31 cellular contexts compared by ENCODE assay signal in the genomic region with DNA sequence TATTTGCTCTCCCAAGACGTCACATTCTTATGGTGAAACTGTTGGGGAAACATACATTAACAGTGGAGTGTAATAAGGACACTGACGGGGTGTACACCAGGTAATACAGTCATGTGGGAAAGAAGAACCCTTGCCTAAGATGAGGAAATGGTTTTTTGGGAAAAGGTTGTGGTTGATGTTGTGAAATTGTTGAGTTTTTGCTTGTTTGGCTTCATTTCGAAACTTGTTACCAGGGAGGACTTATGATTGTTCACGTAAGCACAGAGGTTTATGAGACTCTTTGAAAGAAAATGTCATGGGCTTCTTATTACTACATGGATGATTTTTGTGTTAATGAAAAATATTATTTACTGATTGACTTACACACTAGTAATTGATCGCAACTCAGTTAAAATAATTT. TPM values are rescaled to one million over a fixed set of nuclear protein-coding genes. Genes with fewer than 3 reads are reported as not detected.
"Had no signal": no experiment of that assay in that cellular context is flagged by ENCODE, and none has a peak within 500 bp of the region (broad histone marks: within the 10 kb centered on the region; RNA-seq: fewer than 3 reads in every experiment).

No MANE protein-coding gene starts in this region.

- H3K9me3 Mint-ChIP-seq: activated CD4-positive, alpha-beta memory T cell treated with anti-CD3 and anti-CD28 coated beads for 36 hours; dendritic cell treated with granulocyte-macrophage colony-stimulating factor and Interleukin-4, amounts not matched to agents 40 ng/mL and 50 ng/mL, for 4 days had no signal

- H3K27ac Mint-ChIP-seq: activated CD4-positive, alpha-beta memory T cell treated with anti-CD3 and anti-CD28 coated beads for 36 hours; activated CD4-positive, alpha-beta T cell treated with anti-CD3 and anti-CD28 coated beads, Interleukin-2, amount 10 ng/mL, durations not matched to agents 24 days and 14 days; activated T-cell treated with anti-CD3 and anti-CD28 coated beads, Interleukin-2, amount 50 U/mL, for 24 hours; dendritic cell treated with granulocyte-macrophage colony-stimulating factor and Interleukin-4, amounts not matched to agents 40 ng/mL and 50 ng/mL, for 4 days; memory B cell; naive thymus-derived CD4-positive, alpha-beta T cell; progenitor cell of endocrine pancreas had no signal

- H3K4me1 ChIP-seq: esophagus squamous epithelium, heart left ventricle, right lobe of liver had no signal

- FAIRE-seq: endometrium, urothelium cell line had no signal

- H3K27ac ChIP-seq: epithelial cell of prostate, esophagus squamous epithelium, heart left ventricle, ovary, right lobe of liver, thoracic aorta had no signal

- H3K36me3 ChIP-seq: esophagus squamous epithelium, heart left ventricle, ovary, right lobe of liver, thoracic aorta had no signal

- H3K4me3 ChIP-seq: esophagus squamous epithelium, heart left ventricle, ovary, right lobe of liver, thoracic aorta had no signal

- H3K4me1 Mint-ChIP-seq: activated CD4-positive, alpha-beta T cell treated with anti-CD3 and anti-CD28 coated beads, Interleukin-2, amount 10 ng/mL, durations not matched to agents 24 days and 14 days; central memory CD8-positive, alpha-beta T cell; memory B cell; naive thymus-derived CD4-positive, alpha-beta T cell had no signal

- ATAC-seq: heart left ventricle; naive thymus-derived CD4-positive, alpha-beta T cell; right lobe of liver; stimulated activated naive CD8-positive, alpha-beta T cell treated with anti-CD3 and anti-CD28 coated beads, Interleukin-15, Interleukin-2, amounts not matched to agents 100 U/mL and 50 U/mL, for 24 hours had no signal

- H3K9me3 ChIP-seq: esophagus squamous epithelium, heart left ventricle, ovary, right lobe of liver, thoracic aorta had no signal

- H3K27me3 Mint-ChIP-seq: activated CD4-positive, alpha-beta memory T cell treated with anti-CD3 and anti-CD28 coated beads for 36 hours; activated CD4-positive, alpha-beta T cell treated with anti-CD3 and anti-CD28 coated beads, Interleukin-2, amount 10 ng/mL, durations not matched to agents 24 days and 14 days; activated T-cell treated with anti-CD3 and anti-CD28 coated beads, Interleukin-2, amount 50 U/mL, for 24 hours; central memory CD8-positive, alpha-beta T cell; dendritic cell treated with granulocyte-macrophage colony-stimulating factor and Interleukin-4, amounts not matched to agents 40 ng/mL and 50 ng/mL, for 4 days; memory B cell; naive thymus-derived CD4-positive, alpha-beta T cell; progenitor cell of endocrine pancreas had no signal

- H3K4me3 Mint-ChIP-seq: activated CD4-positive, alpha-beta memory T cell treated with anti-CD3 and anti-CD28 coated beads for 36 hours; activated CD4-positive, alpha-beta T cell treated with anti-CD3 and anti-CD28 coated beads, Interleukin-2, amount 10 ng/mL, durations not matched to agents 24 days and 14 days; activated T-cell treated with anti-CD3 and anti-CD28 coated beads, Interleukin-2, amount 50 U/mL, for 24 hours; central memory CD8-positive, alpha-beta T cell; dendritic cell treated with granulocyte-macrophage colony-stimulating factor and Interleukin-4, amounts not matched to agents 40 ng/mL and 50 ng/mL, for 4 days; memory B cell; naive thymus-derived CD4-positive, alpha-beta T cell had no signal

- DNase-seq: activated CD4-positive, alpha-beta memory T cell treated with anti-CD3 and anti-CD28 coated beads for 36 hours; activated CD4-positive, alpha-beta T cell treated with anti-CD3 and anti-CD28 coated beads, Interleukin-2, amount 10 ng/mL, durations not matched to agents 24 days and 14 days; activated CD4-positive, CD25-positive, alpha-beta regulatory T cell treated with anti-CD3 and anti-CD28 coated beads, Interleukin-2, amount 50 U/mL, for 72 hours; activated CD8-positive, alpha-beta memory T cell treated with anti-CD3 and anti-CD28 coated beads, Interleukin-2, amount 50 U/mL, for 48 hours; activated gamma-delta T cell treated with Interleukin-2 at 50 U/mL for 16 hours; activated naive CD4-positive, alpha-beta T cell treated with anti-CD3 and anti-CD28 coated beads, Interleukin-2, amount 50 U/mL, for 16 hours; activated T-cell treated with anti-CD3 and anti-CD28 coated beads, Interleukin-2, amount 50 U/mL, for 24 hours; amygdala; esophagus squamous epithelium; foreskin fibroblast; heart left ventricle; midbrain; naive thymus-derived CD4-positive, alpha-beta T cell; ovary; right lobe of liver; stimulated activated CD4-positive, alpha-beta T cell treated with anti-CD3 and anti-CD28 coated beads, Interleukin-12 subunit alpha, Interleukin-12 subunit beta, amount 100 ng/mL, for 4 hours; stimulated activated CD4-positive, alpha-beta T cell treated with anti-CD3 and anti-CD28 coated beads, Interleukin-4, amount 100 ng/mL, for 1 hour; stimulated activated naive CD8-positive, alpha-beta T cell treated with anti-CD3 and anti-CD28 coated beads, Interleukin-15, Interleukin-2, amounts not matched to agents 100 U/mL and 50 U/mL, for 24 hours; T1000; trophoblast cell had no signal

- H3K27me3 ChIP-seq: heart left ventricle, ovary, right lobe of liver had no signal

- H3K36me3 Mint-ChIP-seq: activated CD4-positive, alpha-beta memory T cell treated with anti-CD3 and anti-CD28 coated beads for 36 hours; memory B cell; naive thymus-derived CD4-positive, alpha-beta T cell had no signal

RNA-seq across cellular contexts. Expression of gene ANO3, which starts 16.8 kb away (rescaled TPM):
- total RNA-seq: activated CD4-positive, alpha-beta memory T cell treated with anti-CD3 and anti-CD28 coated beads for 36 hours; activated CD4-positive, alpha-beta T cell treated with anti-CD3 and anti-CD28 coated beads, Interleukin-2, amount 10 ng/mL, durations not matched to agents 24 days and 14 days; esophagus squamous epithelium; kidney epithelial cell; naive thymus-derived CD4-positive, alpha-beta T cell; renal cortical epithelial cell had no signal
- polyA plus RNA-seq: naive thymus-derived CD4-positive, alpha-beta T cell; neural cell had no signal
